9 cellular contexts compared by ENCODE assay signal in the genomic region with DNA sequence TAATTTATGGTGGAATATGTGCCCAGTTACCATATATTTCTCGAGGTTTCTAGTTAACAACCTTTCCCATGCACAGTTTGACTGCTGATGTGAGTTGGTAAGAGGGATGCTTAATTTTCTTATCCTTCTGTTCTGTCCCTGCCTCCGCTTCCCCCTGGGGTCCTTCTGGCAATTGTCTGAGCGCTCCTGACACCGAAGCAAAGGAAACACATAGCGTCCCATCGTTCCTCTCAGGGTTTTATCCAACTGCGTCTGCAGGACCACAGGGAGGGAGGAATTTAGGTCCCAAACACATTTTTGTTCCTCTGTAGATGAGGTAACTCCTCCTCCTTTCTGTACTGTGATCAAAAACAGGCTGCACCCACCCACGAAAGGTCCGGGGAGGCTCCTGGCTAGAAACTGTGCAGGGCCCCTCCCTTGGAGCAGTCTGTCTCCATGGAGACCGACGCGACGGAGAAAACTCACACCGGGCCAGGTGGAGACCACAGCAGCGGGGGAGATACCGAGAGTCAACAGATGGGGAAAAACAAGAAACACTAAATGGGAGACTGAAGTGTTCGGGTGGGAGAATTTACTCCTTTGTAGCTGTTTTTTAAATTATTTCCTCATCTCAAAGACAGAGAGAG.
DNase-seq lines count a peak whose midpoint lies in the region; ATAC-seq and TF ChIP-seq lines count a peak whose summit lies in the region.
"Had no signal": no experiment of that assay in that cellular context is flagged by ENCODE, and none has a peak within 500 bp of the region (broad histone marks: within the 10 kb centered on the region; RNA-seq: fewer than 3 reads in every experiment).

No MANE protein-coding gene starts in this region.

- peak; percentile 78 for ATAC-seq in GM18868 (IDR thresholded peaks at IDR 0.05; ENCODE audit: unreplicated experiment)
- ATAC-seq in HG03159 (IDR thresholded peaks at IDR 0.05; ENCODE audit: unreplicated experiment) = peak; percentile 73
- ATAC-seq in GM21528 (IDR thresholded peaks at IDR 0.05; ENCODE audit: low FRiP score, unreplicated experiment) = no peak
- no peak for ATAC-seq in HG03439 (IDR thresholded peaks at IDR 0.05; ENCODE audit: unreplicated experiment)

- H2AFZ ChIP-seq in osteoblast (ENCODE audit: low read length) = no peak overlapping the region

- H3K27me3 ChIP-seq in ascending aorta (no peaks in the 10 kb centered on the region), osteoblast (ENCODE audit: insufficient read depth, low read length) (no peaks in the 10 kb centered on the region)

- H3K79me2 ChIP-seq in osteoblast (ENCODE audit: insufficient read depth, low read length) = no peaks in the 10 kb centered on the region

- H3K4me3 ChIP-seq in ascending aorta (peak overlapping the region; percentile 35 to 47), osteoblast (ENCODE audit: insufficient read depth, low read length) (no peak overlapping the region)
- H3K4me3 ChIP-seq: HAP-1 had no signal

- H3K36me3 ChIP-seq in ascending aorta (no peaks in the 10 kb centered on the region), osteoblast (ENCODE audit: insufficient read depth, low read length) (no peaks in the 10 kb centered on the region)
- H3K36me3 ChIP-seq: HAP-1 had no signal

- H3K4me2 ChIP-seq in osteoblast (ENCODE audit: insufficient read depth, low read length) = no peak overlapping the region

- DNase-seq in ascending aorta (ENCODE audit: low spot score in 2 of 2) (no peak), kidney glomerular epithelial cell (lab: John Stamatoyannopoulos, UW) (peak; percentile 36), Kasumi-1 (lab: John Stamatoyannopoulos, UW) (no peak), osteoblast (ENCODE audit: insufficient read length, low spot score, missing footprints) (no peak)

- H4K20me1 ChIP-seq in osteoblast (ENCODE audit: insufficient read depth, low read length) = no peaks in the 10 kb centered on the region

- H3K27ac ChIP-seq in ascending aorta = no peak overlapping the region
- H3K27ac ChIP-seq in osteoblast (ENCODE audit: low read depth, low read length) = no peak overlapping the region

- H3K9me3 ChIP-seq in ascending aorta (no peaks in the 10 kb centered on the region), osteoblast (ENCODE audit: low read depth, low read length) (no peaks in the 10 kb centered on the region)
- H3K9me3 ChIP-seq: HAP-1 had no signal

- intact Hi-C loops in ascending aorta (cut with DNase I) = no loop called here

- no peak for TF ChIP-seq CTCF in ascending aorta (IDR thresholded peaks at IDR 0.05)
- no peak for TF ChIP-seq CTCF in osteoblast (IDR thresholded peaks at IDR 0.05; ENCODE audit: extremely low read depth, low read depth, low read length)

- H3K4me1 ChIP-seq in ascending aorta = no peaks in the 10 kb centered on the region
- H3K4me1 ChIP-seq in osteoblast (ENCODE audit: insufficient read depth, low read length) = no peaks in the 10 kb centered on the region
- H3K4me1 ChIP-seq: HAP-1 had no signal

Comparison
In these comparisons a context has a peak if more than half of its experiments do, and no peak if none do; other contexts are left out.
1. ATAC-seq: peak in GM18868 (single experiment) and HG03159 (single experiment); none in GM21528 (single experiment) and HG03439 (single experiment).